In genomic region chr3:20041197-20041780, GRCh38 we compare ENCODE assay signal across 1 cellular context.
TF ChIP-seq lines count a peak whose summit lies in the region.

No MANE protein-coding gene starts in this region.

TF ChIP-seq in HepG2, 621 proteins besides CTCF, POLR2A, EP300 and RAD21 (continued from another document and continues in another):
- TF ChIP-seq ZNF687 (CRISPR knock-in tag; IDR thresholded peaks at IDR 0.05) (peak; percentile 49), GABPB1 (CRISPR knock-in tag; IDR thresholded peaks at IDR 0.05) (0 out of 2 replicates have a peak, but pooled peaks have one; percentile 17), TBX2 (CRISPR knock-in tag; IDR thresholded peaks at IDR 0.05; ENCODE audit: borderline replicate concordance) (peak; percentile 36; the same call in 1 of the 2 replicates), ZNF605 (CRISPR knock-in tag; IDR thresholded peaks at IDR 0.05) (no peak), UBTF (CRISPR knock-in tag; IDR thresholded peaks at IDR 0.05) (0 out of 2 replicates have a peak, but pooled peaks have one; percentile 6), ZNF598 (CRISPR knock-in tag; IDR thresholded peaks at IDR 0.05; ENCODE audit: borderline replicate concordance) (no peak), SAP130 (CRISPR knock-in tag; IDR thresholded peaks at IDR 0.05; ENCODE audit: low read depth) (peak; percentile 99), GLI4 (CRISPR knock-in tag; IDR thresholded peaks at IDR 0.05; ENCODE audit: borderline replicate concordance) (no peak), YEATS4 (CRISPR knock-in tag; IDR thresholded peaks at IDR 0.05; ENCODE audit: borderline replicate concordance) (0 out of 2 replicates have a peak, but pooled peaks have one; percentile 29), ZNF615 (CRISPR knock-in tag; IDR thresholded peaks at IDR 0.05; ENCODE audit: borderline replicate concordance) (no peak), SRF (IDR thresholded peaks at IDR 0.05; ENCODE audit: low read depth, low read length) (no peak), IRF2 (CRISPR knock-in tag; IDR thresholded peaks at IDR 0.05) (no peak), ZBTB14 (CRISPR knock-in tag; IDR thresholded peaks at IDR 0.05) (no peak), ZC3H4 (CRISPR knock-in tag; IDR thresholded peaks at IDR 0.05; ENCODE audit: borderline replicate concordance) (no peak), ZC3H13 (CRISPR knock-in tag; IDR thresholded peaks at IDR 0.05) (no peak), ZNF777 (CRISPR knock-in tag; IDR thresholded peaks at IDR 0.05) (no peak), LRRFIP1 (CRISPR knock-in tag; conservative IDR thresholded peaks at IDR 0.05) (no peak), HMGA1 (CRISPR knock-in tag; conservative IDR thresholded peaks at IDR 0.05) (no peak), ZNF12 (CRISPR knock-in tag; IDR thresholded peaks at IDR 0.05) (no peak), MNT (IDR thresholded peaks at IDR 0.05) (peak; percentile 41; the same call in 1 of the 2 replicates), ZMAT3 (CRISPR knock-in tag; conservative IDR thresholded peaks at IDR 0.05) (no peak), BCL6 (CRISPR knock-in tag; IDR thresholded peaks at IDR 0.05) (no peak), ZNF530 (CRISPR knock-in tag; IDR thresholded peaks at IDR 0.05; ENCODE audit: low read depth) (no peak), ZNF407 (CRISPR knock-in tag; IDR thresholded peaks at IDR 0.05; ENCODE audit: not compliant biosample characterization) (no peak), NR0B2 (CRISPR knock-in tag; IDR thresholded peaks at IDR 0.05) (peak; percentile 21; the same call in 1 of the 2 replicates), NFIC (IDR thresholded peaks at IDR 0.05; ENCODE audit: low read length) (no peak), TFAP4 (IDR thresholded peaks at IDR 0.05; ENCODE audit: borderline replicate concordance, low read depth) (peak; percentile 97), HDAC2 (CRISPR knock-in tag; IDR thresholded peaks at IDR 0.05) (0 out of 2 replicates have a peak, but pooled peaks have one; percentile 31)
